8 cellular contexts compared by ENCODE assay signal in genomic region chr5:34189752-34190411, GRCh38.
DNase-seq lines count a peak whose midpoint lies in the region; ATAC-seq, FAIRE-seq and TF ChIP-seq lines count a peak whose summit lies in the region.
"Not testable (repeated sequence)": the region's sequence is repeated elsewhere in the genome, so short reads cannot be mapped to it uniquely, and the experiment has no call there.

No MANE protein-coding gene starts in this region.

- not testable (repeated sequence) for TF ChIP-seq CTCF in D721Med (IDR thresholded peaks at IDR 0.05; ENCODE audit: insufficient read depth, missing control alignments); activated B cell treated with CpG ODN at 0.5 μM for 24 hours (IDR thresholded peaks at IDR 0.05); astrocyte of the spinal cord (IDR thresholded peaks at IDR 0.05; ENCODE audit: low read depth, low read length); ovary (IDR thresholded peaks at IDR 0.05); type B pancreatic cell (conservative IDR thresholded peaks at IDR 0.05)

- not testable (repeated sequence) for H3K4me3 Mint-ChIP-seq in activated B cell treated with CpG ODN at 0.5 μM for 24 hours, type B pancreatic cell

- H3K4me3 ChIP-seq in astrocyte of the spinal cord (ENCODE audit: low read depth, low read length); ovary: not testable (repeated sequence)

- TF ChIP-seq EP300 in ovary (IDR thresholded peaks at IDR 0.05), result not testable (repeated sequence)

- H3K27me3 Mint-ChIP-seq in activated B cell treated with CpG ODN at 0.5 μM for 24 hours, type B pancreatic cell: not testable (repeated sequence)

- not testable (repeated sequence) for FAIRE-seq in D721Med (lab: Jason Lieb, UNC)

- CTCF ChIA-PET in activated B cell treated with CpG ODN at 0.5 μM for 24 hours (lab: Charles Lee), result not testable (repeated sequence)

- not testable (repeated sequence) for H3K9me3 Mint-ChIP-seq in activated B cell treated with CpG ODN at 0.5 μM for 24 hours, type B pancreatic cell

- H3K36me3 Mint-ChIP-seq in activated B cell treated with CpG ODN at 0.5 μM for 24 hours (ENCODE audit: low read depth) (peaks cover 41% of the 10 kb centered on the region), type B pancreatic cell (peaks cover 35% of the 10 kb centered on the region)

- not testable (repeated sequence) for ATAC-seq in activated B cell treated with CpG ODN at 0.5 μM for 24 hours (ENCODE audit: low read depth)

- H3K9me3 ChIP-seq in ovary, result not testable (repeated sequence)

- TF ChIP-seq POLR2A in ovary (IDR thresholded peaks at IDR 0.05), result not testable (repeated sequence)

- WGBS in ovary, 3 donors, result 94 to 95% (median 95%) methylated on average over 16 of the region's 16 CpGs

- POLR2A ChIA-PET in activated B cell treated with CpG ODN at 0.5 μM for 24 hours (lab: Charles Lee), result not testable (repeated sequence)

- intact Hi-C loops in activated B cell treated with CpG ODN at 0.5 μM for 24 hours (cut with micrococcal nuclease); ovary (cut with DNase I): not testable (repeated sequence)

- H3K4me1 ChIP-seq in ovary (ENCODE audit: insufficient read depth), result not testable (repeated sequence)

- in situ Hi-C loops in astrocyte of the spinal cord (cut with HindIII; ENCODE audit: low sequenced_read_pairs), result not testable (repeated sequence)

- H3K27ac Mint-ChIP-seq in activated B cell treated with CpG ODN at 0.5 μM for 24 hours, type B pancreatic cell: not testable (repeated sequence)

- not testable (repeated sequence) for H3K27ac ChIP-seq in ovary

- not testable (repeated sequence) for H3K4me1 Mint-ChIP-seq in activated B cell treated with CpG ODN at 0.5 μM for 24 hours
- H3K4me1 Mint-ChIP-seq in type B pancreatic cell (ENCODE audit: unreplicated experiment), result peaks cover 24% of the 10 kb centered on the region

- H3K36me3 ChIP-seq in ovary, result not testable (repeated sequence)

- DNase-seq in D721Med (ENCODE audit: insufficient read length, low spot score) (peak; percentile 10), HuH-7 (ENCODE audit: low spot score) (peak; percentile 5), activated B cell treated with CpG ODN at 0.5 μM for 24 hours (peak; percentile 37), astrocyte of the spinal cord (ENCODE audit: low read depth, low spot score) (peak; percentile 1), germinal center (ENCODE audit: low spot score) (peak; percentile 2), kidney tubule cell (ENCODE audit: low spot score) (peak; percentile 1), ovary (peak; percentile 22 to 56 (median 35)), type B pancreatic cell (ENCODE audit: extremely low spot score, unreplicated experiment) (peak; percentile 85)

- H3K27me3 ChIP-seq in ovary, result not testable (repeated sequence)

Comparison
In these comparisons a context has a peak if more than half of its experiments do, and no peak if none do; other contexts are left out.
1. DNase-seq: peak in every context shown above with its lines; median percentile 85 in type B pancreatic cell; 37 in activated B cell treated with CpG ODN at 0.5 μM for 24 hours; 35 in ovary; 10 in D721Med; 5 in HuH-7; 2 in germinal center; 1 in astrocyte of the spinal cord; 1 in kidney tubule cell.